30 cellular contexts compared by ENCODE assay signal in the genomic region with DNA sequence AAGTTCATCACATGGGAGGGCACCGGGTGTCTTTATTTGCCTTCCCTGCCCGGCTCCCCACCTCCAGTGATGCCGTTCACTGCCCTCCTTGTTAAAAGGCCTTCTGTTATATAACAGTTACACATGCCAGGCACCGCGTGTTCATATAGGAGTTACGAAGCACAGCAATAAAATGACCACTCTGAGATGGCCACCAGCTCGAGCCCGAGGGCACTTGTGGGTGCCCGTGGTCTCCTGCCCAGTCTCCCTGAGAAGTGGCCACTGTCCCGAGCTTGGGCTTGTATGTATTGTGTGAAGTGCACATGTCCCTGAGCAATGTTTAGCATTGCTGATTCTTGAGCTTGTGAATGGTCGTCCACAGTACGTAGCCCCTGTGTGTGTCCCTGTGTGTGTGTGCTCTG.
DNase-seq lines count a peak whose midpoint lies in the region; ATAC-seq and TF ChIP-seq lines count a peak whose summit lies in the region.
"Had no signal": no experiment of that assay in that cellular context is flagged by ENCODE, and none has a peak within 500 bp of the region (broad histone marks: within the 10 kb centered on the region; RNA-seq: fewer than 3 reads in every experiment).

No MANE protein-coding gene starts in this region.

- no peaks in the 10 kb centered on the region for H3K9me3 Mint-ChIP-seq in activated naive CD8-positive, alpha-beta T cell treated with anti-CD3 and anti-CD28 coated beads, Interleukin-2, amount 10 ng/mL, durations not matched to agents 7 days and 5 days
- H3K9me3 Mint-ChIP-seq in activated naive CD8-positive, alpha-beta T cell treated with anti-CD3 and anti-CD28 coated beads, Interleukin-2, amount 50 U/mL, for 24 hours = no peaks in the 10 kb centered on the region
- H3K9me3 Mint-ChIP-seq: activated naive CD4-positive, alpha-beta T cell treated with anti-CD3 and anti-CD28 coated beads, Interleukin-2, amount 50 U/mL, for 72 hours; naive thymus-derived CD8-positive, alpha-beta T cell; T-helper 1 cell treated with Interleukin-12 subunit alpha and Interleukin-12 subunit beta and Interleukin-4 antibody, amounts not matched to agents 30 μg/mL and 1 μg/mL, for 36 hours had no signal

- no peak for TF ChIP-seq CTCF in right lobe of liver (IDR thresholded peaks at IDR 0.05)
- no peak for TF ChIP-seq CTCF in upper lobe of right lung (IDR thresholded peaks at IDR 0.05)
- TF ChIP-seq CTCF in hepatocyte (IDR thresholded peaks at IDR 0.05; ENCODE audit: poor library complexity) = no peak

- no peaks in the 10 kb centered on the region for H4K20me1 ChIP-seq in hepatocyte (ENCODE audit: insufficient read depth, poor library complexity, severe bottlenecking)

- H3K4me2 ChIP-seq in hepatocyte = no peak overlapping the region
- H3K4me2 ChIP-seq: BLaER1 treated with 17β-estradiol and CSF1 and Interleukin-3, amounts not matched to agents 10 nM and 100 nM; smooth muscle cell had no signal

- no peak overlapping the region for H2AFZ ChIP-seq in hepatocyte

- no peaks in the 10 kb centered on the region for H3K27me3 Mint-ChIP-seq in activated naive CD8-positive, alpha-beta T cell treated with anti-CD3 and anti-CD28 coated beads, Interleukin-2, amount 10 ng/mL, durations not matched to agents 7 days and 5 days
- no peaks in the 10 kb centered on the region for H3K27me3 Mint-ChIP-seq in activated naive CD8-positive, alpha-beta T cell treated with anti-CD3 and anti-CD28 coated beads, Interleukin-2, amount 50 U/mL, for 24 hours
- H3K27me3 Mint-ChIP-seq in T-helper 17 cell = no peaks in the 10 kb centered on the region
- H3K27me3 Mint-ChIP-seq: naive thymus-derived CD8-positive, alpha-beta T cell had no signal

- no peak for TF ChIP-seq POLR2A in right lobe of liver (IDR thresholded peaks at IDR 0.05)

- H3K4me1 Mint-ChIP-seq in activated naive CD8-positive, alpha-beta T cell treated with anti-CD3 and anti-CD28 coated beads, Interleukin-2, amount 10 ng/mL, durations not matched to agents 7 days and 5 days = peaks cover 6% of the 10 kb centered on the region
- H3K4me1 Mint-ChIP-seq in activated naive CD8-positive, alpha-beta T cell treated with anti-CD3 and anti-CD28 coated beads, Interleukin-2, amount 50 U/mL, for 24 hours = peaks cover 11% of the 10 kb centered on the region
- peaks cover 16% of the 10 kb centered on the region for H3K4me1 Mint-ChIP-seq in T-helper 17 cell

- H3K27me3 ChIP-seq in right lobe of liver = no peaks in the 10 kb centered on the region
- H3K27me3 ChIP-seq in upper lobe of right lung = no peaks in the 10 kb centered on the region
- no peaks in the 10 kb centered on the region for H3K27me3 ChIP-seq in hepatocyte
- H3K27me3 ChIP-seq: ascending aorta; BLaER1 treated with 17β-estradiol and CSF1 and Interleukin-3, amounts not matched to agents 10 nM and 100 nM; cardiac muscle cell; esophagus squamous epithelium had no signal

- no peak overlapping the region for H3K4me3 Mint-ChIP-seq in activated naive CD8-positive, alpha-beta T cell treated with anti-CD3 and anti-CD28 coated beads, Interleukin-2, amount 10 ng/mL, durations not matched to agents 7 days and 5 days
- no peak overlapping the region for H3K4me3 Mint-ChIP-seq in activated naive CD8-positive, alpha-beta T cell treated with anti-CD3 and anti-CD28 coated beads, Interleukin-2, amount 50 U/mL, for 24 hours
- peak overlapping the region; percentile 15 for H3K4me3 Mint-ChIP-seq in T-helper 17 cell
- H3K4me3 Mint-ChIP-seq: T-helper 1 cell treated with Interleukin-12 subunit alpha and Interleukin-12 subunit beta and Interleukin-4 antibody, amounts not matched to agents 30 μg/mL and 1 μg/mL, for 36 hours had no signal

- no peak overlapping the region for H3K4me3 ChIP-seq in right lobe of liver
- no peak overlapping the region for H3K4me3 ChIP-seq in upper lobe of right lung
- no peak overlapping the region for H3K4me3 ChIP-seq in hepatocyte
- H3K4me3 ChIP-seq: ascending aorta; BLaER1 treated with 17β-estradiol and CSF1 and Interleukin-3, amounts not matched to agents 10 nM and 100 nM; cardiac muscle cell; esophagus squamous epithelium; smooth muscle cell had no signal

- H3K9me3 ChIP-seq in T-helper 17 cell (ENCODE audit: control insufficient read depth, low read length, poor library complexity, severe bottlenecking) (no peaks in the 10 kb centered on the region), right lobe of liver (no peaks in the 10 kb centered on the region), upper lobe of right lung (no peaks in the 10 kb centered on the region), hepatocyte (ENCODE audit: low read depth) (no peaks in the 10 kb centered on the region)
- H3K9me3 ChIP-seq: ascending aorta; BLaER1 treated with 17β-estradiol and CSF1 and Interleukin-3, amounts not matched to agents 10 nM and 100 nM; esophagus squamous epithelium had no signal

- POLR2A ChIA-PET in activated naive CD8-positive, alpha-beta T cell treated with anti-CD3 and anti-CD28 coated beads, Interleukin-2, amount 10 ng/mL, durations not matched to agents 7 days and 5 days (lab: Charles Lee) = interaction anchor here (1.3 to 1.6 kb wide), 2 partner anchors 96 to 104 kb away, joined by 3 to 6 read pairs; no protein-coding TSS in a partner anchor

- intact Hi-C loops in right lobe of liver (cut with DNase I) = loop anchor here in 1 of 2 donors (10.0 kb wide), 1 partner anchor 102 kb away; no protein-coding TSS in a partner anchor
- intact Hi-C loops in upper lobe of right lung (cut with DNase I) = no loop called here

- H3K79me2 ChIP-seq in hepatocyte = no peaks in the 10 kb centered on the region

- 88% methylated on average over 7 of the region's 12 CpGs for WGBS in right lobe of liver (ENCODE audit: insufficient coverage, low coverage, low lambda C conversion rate, missing lambda C conversion rate)
- WGBS in hepatocyte (ENCODE audit: low lambda C conversion rate, missing lambda C conversion rate) = 91% methylated on average over 12 of the region's 12 CpGs

- no peak overlapping the region for H3K27ac ChIP-seq in right lobe of liver
- H3K27ac ChIP-seq in upper lobe of right lung = no peak overlapping the region
- H3K27ac ChIP-seq in hepatocyte = no peak overlapping the region
- H3K27ac ChIP-seq: ascending aorta, esophagus squamous epithelium had no signal

- no peak overlapping the region for H3K27ac Mint-ChIP-seq in activated naive CD8-positive, alpha-beta T cell treated with anti-CD3 and anti-CD28 coated beads, Interleukin-2, amount 10 ng/mL, durations not matched to agents 7 days and 5 days
- no peak overlapping the region for H3K27ac Mint-ChIP-seq in activated naive CD8-positive, alpha-beta T cell treated with anti-CD3 and anti-CD28 coated beads, Interleukin-2, amount 50 U/mL, for 24 hours
- H3K27ac Mint-ChIP-seq in T-helper 17 cell = peak overlapping the region; percentile 78

- peak; percentile 21 for DNase-seq in activated naive CD8-positive, alpha-beta T cell treated with anti-CD3 and anti-CD28 coated beads, Interleukin-2, amount 10 ng/mL, durations not matched to agents 7 days and 5 days
- no peak for DNase-seq in activated naive CD8-positive, alpha-beta T cell treated with anti-CD3 and anti-CD28 coated beads, Interleukin-2, amount 50 U/mL, for 24 hours
- DNase-seq in T-helper 17 cell (no peak), right lobe of liver (peak in 2 of 3 donors; percentile 24 to 34), upper lobe of right lung (peak; percentile 40), hepatocyte (ENCODE audit: low spot score) (no peak)
- DNase-seq: activated T-cell treated with anti-CD3 and anti-CD28 coated beads, Interleukin-2, amount 50 U/mL, for 48 hours; COR-L47; cortex of kidney; DMS79 treated with DMSO at 0.1 percent for 48 hours; esophagus squamous epithelium; foreskin melanocyte; GF-D8; KG1; naive thymus-derived CD8-positive, alpha-beta T cell; NCI-H1417 treated with DMSO at 0.1 percent for 48 hours; NCI-H2081; NCI-H345; NCI-H748 treated with DMSO at 0.1 percent for 48 hours; stimulated activated CD4-positive, alpha-beta T cell treated with anti-CD3 and anti-CD28 coated beads, Interleukin-1b, Interleukin-23, amount 100 ng/mL, for 48 hours; trophoblast cell had no signal

- H3K36me3 Mint-ChIP-seq in activated naive CD8-positive, alpha-beta T cell treated with anti-CD3 and anti-CD28 coated beads, Interleukin-2, amount 10 ng/mL, durations not matched to agents 7 days and 5 days = peaks cover 17% of the 10 kb centered on the region
- peaks cover 19% of the 10 kb centered on the region for H3K36me3 Mint-ChIP-seq in activated naive CD8-positive, alpha-beta T cell treated with anti-CD3 and anti-CD28 coated beads, Interleukin-2, amount 50 U/mL, for 24 hours (ENCODE audit: low read depth)
- H3K36me3 Mint-ChIP-seq in T-helper 17 cell (ENCODE audit: low read depth) = peaks cover 3% of the 10 kb centered on the region

- no peak for ATAC-seq in activated naive CD8-positive, alpha-beta T cell treated with anti-CD3 and anti-CD28 coated beads, Interleukin-2, amount 10 ng/mL, durations not matched to agents 7 days and 5 days (ENCODE audit: low read depth)
- ATAC-seq in activated naive CD8-positive, alpha-beta T cell treated with anti-CD3 and anti-CD28 coated beads, Interleukin-2, amount 50 U/mL, for 24 hours = no peak
- ATAC-seq in T-helper 17 cell (no peak), right lobe of liver (no peak), upper lobe of right lung (no peak), HG02870 (IDR thresholded peaks at IDR 0.05; ENCODE audit: unreplicated experiment) (no peak)
- ATAC-seq: activated naive CD4-positive, alpha-beta T cell treated with anti-CD3 and anti-CD28 coated beads, Interleukin-2, amount 50 U/mL, for 72 hours; HCT116; left colon; naive thymus-derived CD8-positive, alpha-beta T cell had no signal

- H3K4me1 ChIP-seq in right lobe of liver = no peaks in the 10 kb centered on the region
- H3K4me1 ChIP-seq in upper lobe of right lung = peaks cover 15% of the 10 kb centered on the region
- H3K4me1 ChIP-seq in hepatocyte (ENCODE audit: insufficient read depth) = no peaks in the 10 kb centered on the region

- peaks cover 0 to 43% (median 16%) of the 10 kb centered on the region in 4 donors for H3K36me3 ChIP-seq in right lobe of liver
- H3K36me3 ChIP-seq in upper lobe of right lung = peaks cover 47% of the 10 kb centered on the region
- H3K36me3 ChIP-seq in hepatocyte (replicated peaks; ENCODE audit: insufficient read depth, low read depth) = no peaks in the 10 kb centered on the region
- H3K36me3 ChIP-seq: cardiac muscle cell had no signal

- no peaks in the 10 kb centered on the region for H3K9me2 ChIP-seq in hepatocyte (replicated peaks; ENCODE audit: insufficient read depth)

Comparison
In these comparisons a context has a peak if more than half of its experiments do, and no peak if none do; other contexts are left out.
1. DNase-seq: peak in activated naive CD8-positive, alpha-beta T cell treated with anti-CD3 and anti-CD28 coated beads, Interleukin-2, amount 10 ng/mL, durations not matched to agents 7 days and 5 days (single experiment), right lobe of liver (2 of 3) and upper lobe of right lung (single experiment); none in activated naive CD8-positive, alpha-beta T cell treated with anti-CD3 and anti-CD28 coated beads, Interleukin-2, amount 50 U/mL, for 24 hours (single experiment), T-helper 17 cell (0 of 3) and hepatocyte (single experiment).